In the genomic region with DNA sequence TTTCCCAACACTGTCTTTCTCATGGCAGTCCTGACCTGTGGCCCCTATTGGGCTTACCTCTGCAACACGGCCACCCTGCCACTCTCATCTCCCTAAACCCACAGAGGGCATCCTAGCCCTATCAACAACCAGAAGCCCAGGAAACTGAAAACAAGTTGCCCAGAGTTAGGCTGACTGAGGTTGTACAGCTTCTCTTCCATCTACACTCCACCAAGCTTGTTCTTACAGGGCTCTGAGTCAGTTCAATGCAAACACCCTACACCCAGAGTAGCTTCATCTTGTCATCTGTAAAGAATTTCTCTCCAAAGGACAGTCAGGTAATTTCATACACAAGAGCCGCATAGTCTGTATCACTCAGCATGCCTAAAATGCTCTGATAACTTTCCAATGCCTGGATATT, we compare ENCODE assay signal across 9 cellular contexts.
DNase-seq lines count a peak whose midpoint lies in the region; ATAC-seq and TF ChIP-seq lines count a peak whose summit lies in the region.
"Had no signal": no experiment of that assay in that cellular context is flagged by ENCODE, and none has a peak within 500 bp of the region (broad histone marks: within the 10 kb centered on the region; RNA-seq: fewer than 3 reads in every experiment).

No MANE protein-coding gene starts in this region.

- H3K27me3 ChIP-seq in ACC112 (ENCODE audit: insufficient read depth, low read length) (no peaks in the 10 kb centered on the region), breast epithelium (no peaks in the 10 kb centered on the region)

- TF ChIP-seq POLR2A in breast epithelium (IDR thresholded peaks at IDR 0.05) = no peak
- no peak for TF ChIP-seq POLR2A in GM18505 (IDR thresholded peaks at IDR 0.05; ENCODE audit: borderline replicate concordance, extremely low read depth, insufficient read depth, insufficient read length)

- peaks cover 74% of the 10 kb centered on the region for H3K4me1 ChIP-seq in ACC112 (ENCODE audit: control insufficient read depth, insufficient read depth, low read length, unreplicated experiment)
- peaks cover 3 to 49% of the 10 kb centered on the region in 2 donors for H3K4me1 ChIP-seq in breast epithelium

- no peaks in the 10 kb centered on the region for H3K9me3 Mint-ChIP-seq in mesothelial cell of epicardium

- ATAC-seq in GM18505 (IDR thresholded peaks at IDR 0.05; ENCODE audit: unreplicated experiment) (no peak), GM19452 (IDR thresholded peaks at IDR 0.05; ENCODE audit: unreplicated experiment) (no peak), HG03097 (IDR thresholded peaks at IDR 0.05; ENCODE audit: low FRiP score, unreplicated experiment) (no peak)

- H3K36me3 ChIP-seq in ACC112 (ENCODE audit: insufficient read depth, low read length) (peaks cover 37% of the 10 kb centered on the region), breast epithelium (no peaks in the 10 kb centered on the region)

- peaks cover 68% of the 10 kb centered on the region for H3K4me1 Mint-ChIP-seq in mesothelial cell of epicardium

- H3K27ac Mint-ChIP-seq in mesothelial cell of epicardium = peak overlapping the region; percentile 97

- intact Hi-C loops in breast epithelium (cut with DNase I; ENCODE audit: low total_unique reads) = no loop called here

- no peak overlapping the region for H2AFZ ChIP-seq in ACC112 (ENCODE audit: low read length, unreplicated experiment)

- peaks cover 34% of the 10 kb centered on the region for H3K79me2 ChIP-seq in ACC112 (ENCODE audit: control insufficient read depth, insufficient read depth, low read length, unreplicated experiment)

- no peaks in the 10 kb centered on the region for H3K27me3 Mint-ChIP-seq in mesothelial cell of epicardium (ENCODE audit: low read depth)

- H3K36me3 Mint-ChIP-seq in mesothelial cell of epicardium = peaks cover 26% of the 10 kb centered on the region

- peak overlapping the region; percentile 77 for H3K27ac ChIP-seq in ACC112 (ENCODE audit: low read depth, low read length)
- H3K27ac ChIP-seq in breast epithelium = peak overlapping the region; percentile 65 to 86

- H3K4me3 Mint-ChIP-seq in mesothelial cell of epicardium = no peak overlapping the region

- H3K4me3 ChIP-seq in ACC112 (ENCODE audit: low read depth, low read length) = peak overlapping the region; percentile 41; the same call in 1 of the 2 replicates
- no peak overlapping the region for H3K4me3 ChIP-seq in LNCaP clone FGC (ENCODE audit: low read depth, low read length)
- peak overlapping the region in 1 of 3 donors; percentile 17 for H3K4me3 ChIP-seq in breast epithelium

- no peaks in the 10 kb centered on the region for H3K9me3 ChIP-seq in breast epithelium

- TF ChIP-seq CTCF in LNCaP clone FGC (IDR thresholded peaks at IDR 0.05; ENCODE audit: control insufficient read depth, extremely low read depth, insufficient read depth) = peak; percentile 40
- TF ChIP-seq CTCF in breast epithelium (IDR thresholded peaks at IDR 0.05) = no peak
- no peak for TF ChIP-seq CTCF in mesothelial cell of epicardium (IDR thresholded peaks at IDR 0.05; ENCODE audit: unreplicated experiment)

- no peak for DNase-seq in LNCaP clone FGC (ENCODE audit: low read depth)
- DNase-seq in breast epithelium (ENCODE audit: low spot score in 2 of 2) = no peak
- DNase-seq in mesothelial cell of epicardium (ENCODE audit: low spot score in 2 of 2, unreplicated experiment in 2 of 2) = no peak
- no peak for DNase-seq in SHP77 treated with DMSO at 0.1 percent for 48 hours (lab: John Stamatoyannopoulos, UW)
- DNase-seq: effector CD8-positive, alpha-beta T cell had no signal
